Comparison of ENCODE assay signal across 1 cellular context in the genomic region with DNA sequence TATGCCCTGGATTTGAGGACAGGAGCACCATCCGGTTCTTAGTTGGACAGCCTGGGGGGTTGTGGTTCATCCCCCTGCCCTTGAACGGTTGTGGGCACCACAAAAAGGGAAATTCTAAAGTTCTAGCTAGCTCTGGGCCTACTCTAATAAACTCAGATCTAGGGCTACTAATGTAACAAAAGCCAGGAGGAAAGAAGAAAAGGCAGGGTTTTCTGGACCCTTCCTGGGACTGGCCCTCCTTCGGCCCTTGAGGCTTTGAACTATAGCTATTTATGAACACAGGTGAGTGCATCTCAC.
TF ChIP-seq lines count a peak whose summit lies in the region.

No MANE protein-coding gene starts in this region.

TF ChIP-seq in GM23338, 12 proteins besides CTCF, POLR2A, EP300 and RAD21 (continued from another document):
- TF ChIP-seq, protein P1, sequence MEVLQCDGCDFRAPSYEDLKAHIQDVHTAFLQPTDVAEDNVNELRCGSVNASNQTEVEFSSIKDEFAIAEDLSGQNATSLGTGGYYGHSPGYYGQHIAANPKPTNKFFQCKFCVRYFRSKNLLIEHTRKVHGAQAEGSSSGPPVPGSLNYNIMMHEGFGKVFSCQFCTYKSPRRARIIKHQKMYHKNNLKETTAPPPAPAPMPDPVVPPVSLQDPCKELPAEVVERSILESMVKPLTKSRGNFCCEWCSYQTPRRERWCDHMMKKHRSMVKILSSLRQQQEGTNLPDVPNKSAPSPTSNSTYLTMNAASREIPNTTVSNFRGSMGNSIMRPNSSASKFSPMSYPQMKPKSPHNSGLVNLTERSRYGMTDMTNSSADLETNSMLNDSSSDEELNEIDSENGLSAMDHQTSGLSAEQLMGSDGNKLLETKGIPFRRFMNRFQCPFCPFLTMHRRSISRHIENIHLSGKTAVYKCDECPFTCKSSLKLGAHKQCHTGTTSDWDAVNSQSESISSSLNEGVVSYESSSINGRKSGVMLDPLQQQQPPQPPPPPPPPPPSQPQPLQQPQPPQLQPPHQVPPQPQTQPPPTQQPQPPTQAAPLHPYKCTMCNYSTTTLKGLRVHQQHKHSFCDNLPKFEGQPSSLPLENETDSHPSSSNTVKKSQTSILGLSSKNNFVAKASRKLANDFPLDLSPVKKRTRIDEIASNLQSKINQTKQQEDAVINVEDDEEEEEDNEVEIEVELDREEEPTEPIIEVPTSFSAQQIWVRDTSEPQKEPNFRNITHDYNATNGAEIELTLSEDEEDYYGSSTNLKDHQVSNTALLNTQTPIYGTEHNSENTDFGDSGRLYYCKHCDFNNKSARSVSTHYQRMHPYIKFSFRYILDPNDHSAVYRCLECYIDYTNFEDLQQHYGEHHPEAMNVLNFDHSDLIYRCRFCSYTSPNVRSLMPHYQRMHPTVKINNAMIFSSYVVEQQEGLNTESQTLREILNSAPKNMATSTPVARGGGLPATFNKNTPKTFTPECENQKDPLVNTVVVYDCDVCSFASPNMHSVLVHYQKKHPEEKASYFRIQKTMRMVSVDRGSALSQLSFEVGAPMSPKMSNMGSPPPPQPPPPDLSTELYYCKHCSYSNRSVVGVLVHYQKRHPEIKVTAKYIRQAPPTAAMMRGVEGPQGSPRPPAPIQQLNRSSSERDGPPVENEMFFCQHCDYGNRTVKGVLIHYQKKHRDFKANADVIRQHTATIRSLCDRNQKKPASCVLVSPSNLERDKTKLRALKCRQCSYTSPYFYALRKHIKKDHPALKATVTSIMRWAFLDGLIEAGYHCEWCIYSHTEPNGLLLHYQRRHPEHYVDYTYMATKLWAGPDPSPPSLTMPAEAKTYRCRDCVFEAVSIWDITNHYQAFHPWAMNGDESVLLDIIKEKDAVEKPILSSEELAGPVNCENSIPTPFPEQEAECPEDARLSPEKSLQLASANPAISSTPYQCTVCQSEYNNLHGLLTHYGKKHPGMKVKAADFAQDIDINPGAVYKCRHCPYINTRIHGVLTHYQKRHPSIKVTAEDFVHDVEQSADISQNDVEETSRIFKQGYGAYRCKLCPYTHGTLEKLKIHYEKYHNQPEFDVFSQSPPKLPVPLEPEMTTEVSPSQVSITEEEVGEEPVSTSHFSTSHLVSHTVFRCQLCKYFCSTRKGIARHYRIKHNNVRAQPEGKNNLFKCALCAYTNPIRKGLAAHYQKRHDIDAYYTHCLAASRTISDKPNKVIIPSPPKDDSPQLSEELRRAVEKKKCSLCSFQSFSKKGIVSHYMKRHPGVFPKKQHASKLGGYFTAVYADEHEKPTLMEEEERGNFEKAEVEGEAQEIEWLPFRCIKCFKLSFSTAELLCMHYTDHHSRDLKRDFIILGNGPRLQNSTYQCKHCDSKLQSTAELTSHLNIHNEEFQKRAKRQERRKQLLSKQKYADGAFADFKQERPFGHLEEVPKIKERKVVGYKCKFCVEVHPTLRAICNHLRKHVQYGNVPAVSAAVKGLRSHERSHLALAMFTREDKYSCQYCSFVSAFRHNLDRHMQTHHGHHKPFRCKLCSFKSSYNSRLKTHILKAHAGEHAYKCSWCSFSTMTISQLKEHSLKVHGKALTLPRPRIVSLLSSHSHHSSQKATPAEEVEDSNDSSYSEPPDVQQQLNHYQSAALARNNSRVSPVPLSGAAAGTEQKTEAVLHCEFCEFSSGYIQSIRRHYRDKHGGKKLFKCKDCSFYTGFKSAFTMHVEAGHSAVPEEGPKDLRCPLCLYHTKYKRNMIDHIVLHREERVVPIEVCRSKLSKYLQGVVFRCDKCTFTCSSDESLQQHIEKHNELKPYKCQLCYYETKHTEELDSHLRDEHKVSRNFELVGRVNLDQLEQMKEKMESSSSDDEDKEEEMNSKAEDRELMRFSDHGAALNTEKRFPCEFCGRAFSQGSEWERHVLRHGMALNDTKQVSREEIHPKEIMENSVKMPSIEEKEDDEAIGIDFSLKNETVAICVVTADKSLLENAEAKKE (CRISPR knock-in tag; IDR thresholded peaks at IDR 0.05), result no peak
- TF ChIP-seq, protein P2, sequence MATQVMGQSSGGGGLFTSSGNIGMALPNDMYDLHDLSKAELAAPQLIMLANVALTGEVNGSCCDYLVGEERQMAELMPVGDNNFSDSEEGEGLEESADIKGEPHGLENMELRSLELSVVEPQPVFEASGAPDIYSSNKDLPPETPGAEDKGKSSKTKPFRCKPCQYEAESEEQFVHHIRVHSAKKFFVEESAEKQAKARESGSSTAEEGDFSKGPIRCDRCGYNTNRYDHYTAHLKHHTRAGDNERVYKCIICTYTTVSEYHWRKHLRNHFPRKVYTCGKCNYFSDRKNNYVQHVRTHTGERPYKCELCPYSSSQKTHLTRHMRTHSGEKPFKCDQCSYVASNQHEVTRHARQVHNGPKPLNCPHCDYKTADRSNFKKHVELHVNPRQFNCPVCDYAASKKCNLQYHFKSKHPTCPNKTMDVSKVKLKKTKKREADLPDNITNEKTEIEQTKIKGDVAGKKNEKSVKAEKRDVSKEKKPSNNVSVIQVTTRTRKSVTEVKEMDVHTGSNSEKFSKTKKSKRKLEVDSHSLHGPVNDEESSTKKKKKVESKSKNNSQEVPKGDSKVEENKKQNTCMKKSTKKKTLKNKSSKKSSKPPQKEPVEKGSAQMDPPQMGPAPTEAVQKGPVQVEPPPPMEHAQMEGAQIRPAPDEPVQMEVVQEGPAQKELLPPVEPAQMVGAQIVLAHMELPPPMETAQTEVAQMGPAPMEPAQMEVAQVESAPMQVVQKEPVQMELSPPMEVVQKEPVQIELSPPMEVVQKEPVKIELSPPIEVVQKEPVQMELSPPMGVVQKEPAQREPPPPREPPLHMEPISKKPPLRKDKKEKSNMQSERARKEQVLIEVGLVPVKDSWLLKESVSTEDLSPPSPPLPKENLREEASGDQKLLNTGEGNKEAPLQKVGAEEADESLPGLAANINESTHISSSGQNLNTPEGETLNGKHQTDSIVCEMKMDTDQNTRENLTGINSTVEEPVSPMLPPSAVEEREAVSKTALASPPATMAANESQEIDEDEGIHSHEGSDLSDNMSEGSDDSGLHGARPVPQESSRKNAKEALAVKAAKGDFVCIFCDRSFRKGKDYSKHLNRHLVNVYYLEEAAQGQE (IDR thresholded peaks at IDR 0.05; ENCODE audit: unreplicated experiment), result no peak
- TF ChIP-seq POLR2AphosphoS5 (IDR thresholded peaks at IDR 0.05; ENCODE audit: low read depth), result no peak
- no peak for TF ChIP-seq CREB1 (CRISPR knock-in tag; IDR thresholded peaks at IDR 0.05; ENCODE audit: low read depth)
- no peak for TF ChIP-seq NANOG (IDR thresholded peaks at IDR 0.05; ENCODE audit: borderline replicate concordance)
- no peak for TF ChIP-seq EZH2 (IDR thresholded peaks at IDR 0.05; ENCODE audit: low read depth, unreplicated experiment)
